1 cellular context compared by ENCODE assay signal in genomic region chr4:680091-680490, GRCh38.
TF ChIP-seq lines count a peak whose summit lies in the region.

No MANE protein-coding gene starts in this region.

TF ChIP-seq in HCT116, 20 proteins besides CTCF, POLR2A, EP300 and RAD21 (continued from another document):
- no peak for TF ChIP-seq REST (IDR thresholded peaks at IDR 0.05; ENCODE audit: low read depth)
- no peak for TF ChIP-seq ZBTB33 (IDR thresholded peaks at IDR 0.05; ENCODE audit: extremely low read depth, insufficient replicate concordance, low read length)
- TF ChIP-seq CEBPB (IDR thresholded peaks at IDR 0.05; ENCODE audit: low read depth) = no peak
